In the genomic region with DNA sequence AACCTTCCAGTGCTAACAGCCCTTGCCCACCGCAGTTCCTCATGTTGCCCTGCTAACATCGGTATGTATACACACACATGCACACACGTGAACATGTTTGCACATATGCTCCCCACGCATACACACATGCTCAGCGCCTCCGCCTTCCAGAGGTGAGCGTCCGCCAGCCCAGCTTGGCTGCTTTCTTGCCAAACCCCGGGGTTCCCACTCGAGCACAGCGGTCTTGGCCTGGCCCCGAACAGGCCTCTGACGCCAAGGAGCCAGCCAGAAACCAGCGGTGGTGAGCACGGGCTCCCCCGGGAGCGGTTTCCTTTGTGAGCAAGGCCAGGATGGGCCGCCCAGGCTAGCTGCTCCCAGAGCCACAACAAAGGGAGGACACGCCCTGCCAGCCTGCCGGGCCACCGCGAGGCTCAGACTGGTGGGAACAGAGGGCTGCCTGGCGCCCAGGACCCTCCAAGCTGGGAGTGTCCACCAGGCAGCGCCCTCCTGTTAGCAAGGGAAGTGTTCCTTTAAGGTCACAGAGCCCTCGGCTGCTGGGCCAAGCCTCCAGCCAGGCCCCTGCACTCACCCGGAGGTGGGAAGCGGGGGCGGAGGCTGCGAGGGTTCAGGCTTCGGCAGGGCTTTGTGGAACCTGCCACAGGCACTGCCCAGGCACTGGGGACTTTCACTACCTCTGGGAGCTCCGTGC, we compare ENCODE assay signal across 1 cellular context.
TF ChIP-seq lines count a peak whose summit lies in the region.

No MANE protein-coding gene starts in this region.

TF ChIP-seq in IMR-90, 13 proteins besides CTCF, POLR2A, EP300 and RAD21 (continued from another document):
- TF ChIP-seq, protein P1, sequence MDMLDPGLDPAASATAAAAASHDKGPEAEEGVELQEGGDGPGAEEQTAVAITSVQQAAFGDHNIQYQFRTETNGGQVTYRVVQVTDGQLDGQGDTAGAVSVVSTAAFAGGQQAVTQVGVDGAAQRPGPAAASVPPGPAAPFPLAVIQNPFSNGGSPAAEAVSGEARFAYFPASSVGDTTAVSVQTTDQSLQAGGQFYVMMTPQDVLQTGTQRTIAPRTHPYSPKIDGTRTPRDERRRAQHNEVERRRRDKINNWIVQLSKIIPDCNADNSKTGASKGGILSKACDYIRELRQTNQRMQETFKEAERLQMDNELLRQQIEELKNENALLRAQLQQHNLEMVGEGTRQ (IDR thresholded peaks at IDR 0.05; ENCODE audit: low read depth, low read length) = no peak
- TF ChIP-seq CHD1 (IDR thresholded peaks at IDR 0.05; ENCODE audit: low read depth, low read length) = no peak
- TF ChIP-seq SMC3 (IDR thresholded peaks at IDR 0.05; ENCODE audit: low read depth, low read length) = no peak
- no peak for TF ChIP-seq CEBPB (IDR thresholded peaks at IDR 0.05; ENCODE audit: low read depth, low read length)
- no peak for TF ChIP-seq BHLHE40 (IDR thresholded peaks at IDR 0.05; ENCODE audit: low read depth, low read length)
